In the genomic region with DNA sequence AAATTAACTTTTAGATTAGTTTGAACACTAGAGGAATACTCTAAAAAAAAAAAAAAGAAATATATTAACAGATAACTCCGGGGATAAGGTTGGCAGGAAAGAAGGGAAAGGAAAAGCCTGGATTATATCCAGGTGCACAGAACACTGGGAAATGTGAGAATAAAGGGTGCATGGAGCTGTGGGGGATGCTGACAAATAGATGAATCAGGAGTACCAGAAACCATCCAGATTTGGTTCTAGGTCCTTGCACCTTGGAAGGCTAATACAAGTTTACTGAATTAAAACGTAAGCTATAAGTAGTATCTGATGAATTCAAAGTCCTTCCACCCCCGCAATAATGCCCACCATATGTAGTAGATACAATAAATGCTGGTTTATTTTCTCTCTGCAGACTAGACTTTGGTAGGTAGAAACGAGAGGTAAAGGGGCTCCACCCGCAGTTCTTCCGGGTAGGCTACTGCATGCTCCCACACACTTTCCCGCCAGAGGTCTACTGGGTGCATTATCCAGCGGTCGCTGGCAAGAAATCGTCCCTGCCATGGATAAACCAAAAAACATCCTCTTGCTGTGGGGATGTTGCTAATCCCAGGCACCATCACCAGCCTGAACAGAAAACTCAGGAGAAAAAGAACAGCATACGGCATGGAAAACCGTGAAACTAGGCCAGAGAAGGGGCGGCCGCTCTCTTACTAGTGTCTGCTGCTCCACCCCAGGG, we compare ENCODE assay signal across 9 cellular contexts. TPM values are rescaled to one million over a fixed set of nuclear protein-coding genes. Genes with fewer than 3 reads are reported as not detected.
A peak's percentile ranks its signal among the peaks of the same experiment; 100 is the strongest.
DNase-seq lines count a peak whose midpoint lies in the region; ATAC-seq and TF ChIP-seq lines count a peak whose summit lies in the region.
"Had no signal": no experiment of that assay in that cellular context is flagged by ENCODE, and none has a peak within 500 bp of the region (broad histone marks: within the 10 kb centered on the region; RNA-seq: fewer than 3 reads in every experiment).

No MANE protein-coding gene starts in this region.

- H3K27ac ChIP-seq in heart right ventricle, result peak overlapping the region; percentile 93 to 99 (median 98)
- no peak overlapping the region for H3K27ac ChIP-seq in ectodermal cell (ENCODE audit: insufficient read depth, low read depth, low read length, poor library complexity, severe bottlenecking)
- H3K27ac ChIP-seq in muscle layer of duodenum (ENCODE audit: low read length), result peak overlapping the region; percentile 83
- peak overlapping the region; percentile 94 for H3K27ac ChIP-seq in vagina

- peaks cover 8% of the 10 kb centered on the region for H3K4me1 Mint-ChIP-seq in activated CD4-positive, alpha-beta T cell treated with anti-CD3 and anti-CD28 coated beads for 36 hours

- TF ChIP-seq POLR2A in vagina (IDR thresholded peaks at IDR 0.05), result no peak

- H3K4me3 ChIP-seq in heart right ventricle, result peak overlapping the region; percentile 61 to 93 (median 82)
- peak overlapping the region; percentile 63 for H3K4me3 ChIP-seq in ectodermal cell (ENCODE audit: insufficient read depth, low read depth, low read length)
- H3K4me3 ChIP-seq in muscle layer of duodenum (ENCODE audit: low read depth in 1 of 2, low read length in 2 of 2), result peak overlapping the region; percentile 68 to 86
- H3K4me3 ChIP-seq in vagina, result peak overlapping the region; percentile 59 to 82

- ATAC-seq in heart right ventricle, result peak in 5 of 8 donors; percentile 3 to 34 (median 12)
- no peak for ATAC-seq in left ventricle myocardium superior
- no peak for ATAC-seq in activated CD4-positive, alpha-beta T cell treated with anti-CD3 and anti-CD28 coated beads for 36 hours
- no peak for ATAC-seq in HG03460 (IDR thresholded peaks at IDR 0.05; ENCODE audit: unreplicated experiment)

- H3K36me3 Mint-ChIP-seq in activated CD4-positive, alpha-beta T cell treated with anti-CD3 and anti-CD28 coated beads for 36 hours (ENCODE audit: low read depth), result no peaks in the 10 kb centered on the region

- no peaks in the 10 kb centered on the region for H3K9me3 Mint-ChIP-seq in activated CD4-positive, alpha-beta T cell treated with anti-CD3 and anti-CD28 coated beads for 36 hours (ENCODE audit: low read depth)

- no peak for TF ChIP-seq CTCF in heart right ventricle (IDR thresholded peaks at IDR 0.05)
- TF ChIP-seq CTCF in vagina (IDR thresholded peaks at IDR 0.05), result no peak

- peaks cover 0 to 27% (median 0%) of the 10 kb centered on the region in 7 donors for H3K27me3 ChIP-seq in heart right ventricle
- peaks cover 66% of the 10 kb centered on the region for H3K27me3 ChIP-seq in ectodermal cell (ENCODE audit: control insufficient read depth, insufficient read depth, low read length, poor library complexity, severe bottlenecking)
- H3K27me3 ChIP-seq in muscle layer of duodenum (ENCODE audit: low read depth, low read length), result no peaks in the 10 kb centered on the region
- H3K27me3 ChIP-seq in vagina, result no peaks in the 10 kb centered on the region

- CTCF ChIA-PET in activated CD4-positive, alpha-beta T cell treated with anti-CD3 and anti-CD28 coated beads for 36 hours (lab: Charles Lee), result no interaction called here

- POLR2A ChIA-PET in activated CD4-positive, alpha-beta T cell treated with anti-CD3 and anti-CD28 coated beads for 36 hours (lab: Charles Lee), result no interaction called here

- H3K9me3 ChIP-seq in heart right ventricle (peaks cover 0 to 7% (median 0%) of the 10 kb centered on the region in 11 donors), ectodermal cell (ENCODE audit: control insufficient read depth, low read length) (no peaks in the 10 kb centered on the region), muscle layer of duodenum (ENCODE audit: control insufficient read depth in 1 of 2, low read length in 2 of 2) (no peaks in the 10 kb centered on the region), vagina (no peaks in the 10 kb centered on the region)
- H3K9me3 ChIP-seq: Caco-2 had no signal

- H3K4me1 ChIP-seq in heart right ventricle, result peaks cover 0 to 31% (median 20%) of the 10 kb centered on the region in 9 donors
- peaks cover 12% of the 10 kb centered on the region for H3K4me1 ChIP-seq in ectodermal cell (ENCODE audit: control insufficient read depth, insufficient read depth, low read length)
- peaks cover 0 to 5% of the 10 kb centered on the region in 2 donors for H3K4me1 ChIP-seq in muscle layer of duodenum (ENCODE audit: control insufficient read depth in 1 of 2, insufficient read depth in 2 of 2, low read length in 2 of 2)
- peaks cover 26% of the 10 kb centered on the region for H3K4me1 ChIP-seq in vagina
- H3K4me1 ChIP-seq: Caco-2 had no signal

- 40 to 55% methylated on average over 14 of the region's 14 CpGs for WGBS in heart right ventricle, 2 donors
- 45 to 46% methylated on average over 14 of the region's 14 CpGs for WGBS in ectodermal cell, 2 experiments

- DNase-seq in heart right ventricle (peak in 1 of 2 donors; percentile 6), left ventricle myocardium superior (no peak), vagina (ENCODE audit: extremely low spot score in 2 of 2) (no peak)
- DNase-seq in activated CD4-positive, CD25-positive, alpha-beta regulatory T cell (lab: John Stamatoyannopoulos, UW), result no peak
- DNase-seq in activated CD4-positive, alpha-beta T cell treated with anti-CD3 and anti-CD28 coated beads for 36 hours, result no peak
- DNase-seq: Caco-2 had no signal

- peaks cover 44% of the 10 kb centered on the region for H3K27me3 Mint-ChIP-seq in activated CD4-positive, alpha-beta T cell treated with anti-CD3 and anti-CD28 coated beads for 36 hours

- intact Hi-C loops in heart right ventricle (cut with DNase I), result loop anchor here in 2 of 10 donors (2.0 to 10.0 kb wide), 3 partner anchors 65 to 127 kb away; partner anchors contain the start of gene PPP3R1 (in 2 of the 2)
- intact Hi-C loops in left ventricle myocardium superior (cut with micrococcal nuclease), result no loop called here
- intact Hi-C loops in vagina (cut with DNase I), result no loop called here
- intact Hi-C loops in activated CD4-positive, alpha-beta T cell treated with anti-CD3 and anti-CD28 coated beads for 36 hours (cut with DNase I, micrococcal nuclease), result no loop called here

- peaks cover 0 to 42% (median 0%) of the 10 kb centered on the region in 9 donors for H3K36me3 ChIP-seq in heart right ventricle
- H3K36me3 ChIP-seq in ectodermal cell (ENCODE audit: control insufficient read depth, insufficient read depth, low read length), result no peaks in the 10 kb centered on the region
- peaks cover 9 to 12% of the 10 kb centered on the region in 2 donors for H3K36me3 ChIP-seq in muscle layer of duodenum (ENCODE audit: control insufficient read depth in 1 of 2, insufficient read depth in 2 of 2, low read length in 2 of 2)
- no peaks in the 10 kb centered on the region for H3K36me3 ChIP-seq in vagina

- H3K4me3 Mint-ChIP-seq in activated CD4-positive, alpha-beta T cell treated with anti-CD3 and anti-CD28 coated beads for 36 hours, result no peak overlapping the region

- H3K27ac Mint-ChIP-seq in activated CD4-positive, alpha-beta T cell treated with anti-CD3 and anti-CD28 coated beads for 36 hours, result no peak overlapping the region

RNA-seq across cellular contexts. Expression of gene CNRIP1, which starts 1.6 kb away (rescaled TPM):
- total RNA-seq in heart right ventricle, result 10 to 100 TPM in 2 of 10 donors, 1 to 10 TPM in 8; 4.8 to 13.4 (median 7.9) TPM
- polyA plus RNA-seq in heart right ventricle, result 10 to 100 TPM; 10.5 to 12.8 TPM
- 11.1 TPM for total RNA-seq in left ventricle myocardium superior
- polyA plus RNA-seq in ectodermal cell (2013, experiment 1 of 4), result 9.3 TPM
- 7.4 TPM for polyA plus RNA-seq in ectodermal cell (2013, experiment 2 of 4)
- polyA plus RNA-seq in ectodermal cell (2013, experiment 3 of 4), result 5.1 TPM
- polyA plus RNA-seq in ectodermal cell (2013, experiment 4 of 4), result 5.1 TPM
- 43.2 TPM for total RNA-seq in vagina
- not detected for total RNA-seq in activated CD4-positive, alpha-beta T cell treated with anti-CD3 and anti-CD28 coated beads for 36 hours
- total RNA-seq: Caco-2 had no signal

RNA-seq across cellular contexts. Expression of gene PLEK, which starts 47.0 kb away (rescaled TPM):
- 10 to 100 TPM in 1 of 10 donors, 1 to 10 TPM in 9; 1.1 to 46.3 (median 2.8) TPM for total RNA-seq in heart right ventricle
- 1 to 10 TPM; 1.2 to 3.3 TPM for polyA plus RNA-seq in heart right ventricle
- 4.1 TPM for total RNA-seq in left ventricle myocardium superior
- polyA plus RNA-seq in ectodermal cell (2013, experiment 1 of 4), result not detected
- not detected for polyA plus RNA-seq in ectodermal cell (2013, experiment 2 of 4)
- not detected for polyA plus RNA-seq in ectodermal cell (2013, experiment 3 of 4)
- polyA plus RNA-seq in ectodermal cell (2013, experiment 4 of 4), result not detected
- total RNA-seq in vagina, result 4.4 TPM
- under 1 TPM; 0.60 to 0.89 TPM for total RNA-seq in activated CD4-positive, alpha-beta T cell treated with anti-CD3 and anti-CD28 coated beads for 36 hours
- total RNA-seq: Caco-2 had no signal

Comparison
In these comparisons a context has a peak if more than half of its experiments do, and no peak if none do; other contexts are left out.
1. ATAC-seq: peak in heart right ventricle (5 of 8); none in left ventricle myocardium superior (single experiment), activated CD4-positive, alpha-beta T cell treated with anti-CD3 and anti-CD28 coated beads for 36 hours (single experiment) and HG03460 (single experiment).
2. RNA of gene CNRIP1, which starts 1.6 kb away (total RNA-seq): 43.2 TPM in vagina (single experiment), 11.1 TPM in left ventricle myocardium superior (single experiment) and 4.8 to 13.4 TPM in heart right ventricle; not detected in activated CD4-positive, alpha-beta T cell treated with anti-CD3 and anti-CD28 coated beads for 36 hours; every median in the first group is over 4 times any median in the second.
3. Peak in every context shown above with its lines, with median percentiles within 50 percentile points of each other: H3K4me3 ChIP-seq.